ENCODE assay signal across 8 cellular contexts in the genomic region with DNA sequence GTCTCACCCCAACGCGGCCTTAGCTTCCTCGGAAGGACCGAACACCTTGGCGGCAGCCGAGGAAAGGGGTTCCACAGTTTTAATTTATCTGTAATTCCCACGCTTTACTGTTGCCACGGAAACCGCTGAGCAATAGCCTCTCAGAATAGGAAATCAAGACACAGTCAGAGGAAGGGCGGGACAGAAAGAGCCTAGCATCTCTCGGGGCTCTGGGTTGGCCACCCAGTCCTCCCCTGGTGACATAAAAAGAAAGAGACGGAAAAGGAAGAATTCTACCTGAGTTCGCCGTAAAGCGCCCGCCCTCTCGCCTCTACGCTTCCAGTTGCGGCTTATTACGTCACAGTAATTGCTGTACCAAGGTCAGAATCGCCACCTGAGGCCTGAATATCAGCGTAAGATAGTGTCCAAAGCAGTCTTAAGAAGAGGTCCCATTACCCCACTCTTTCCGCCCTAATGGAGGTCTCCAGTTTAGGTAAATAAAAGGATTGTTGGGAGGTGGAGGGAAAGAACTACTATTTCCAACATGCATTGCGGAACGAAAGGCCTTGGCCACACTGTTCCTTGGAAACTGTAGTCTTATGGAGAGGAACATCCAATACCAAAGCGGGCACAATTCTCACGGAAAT. TPM values are rescaled to one million over a fixed set of nuclear protein-coding genes. Genes with fewer than 3 reads are reported as not detected.
DNase-seq lines count a peak whose midpoint lies in the region; ATAC-seq and TF ChIP-seq lines count a peak whose summit lies in the region.

No MANE protein-coding gene starts in this region.

- no peaks in the 10 kb centered on the region for H3K9me3 ChIP-seq in DND-41 (ENCODE audit: insufficient read depth, low read length, severe bottlenecking)

- H3K9me3 Mint-ChIP-seq in activated T-helper 17 cell treated with anti-CD3 and anti-CD28 coated beads, Interleukin-2, amount 50 U/mL, for 72 hours, result no peaks in the 10 kb centered on the region
- no peaks in the 10 kb centered on the region for H3K9me3 Mint-ChIP-seq in natural killer cell

- peak overlapping the region; percentile 68 to 88 for H3K4me3 ChIP-seq in DND-41 (ENCODE audit: low read depth in 1 of 2, low read length in 2 of 2)
- peak overlapping the region; percentile 84 for H3K4me3 ChIP-seq in LNCaP clone FGC (ENCODE audit: low read depth, low read length)
- peak overlapping the region; percentile 84 for H3K4me3 ChIP-seq in fibroblast of pulmonary artery (replicated peaks; ENCODE audit: low read depth, low read length)

- H3K27me3 Mint-ChIP-seq in activated T-helper 17 cell treated with anti-CD3 and anti-CD28 coated beads, Interleukin-2, amount 50 U/mL, for 72 hours, result no peaks in the 10 kb centered on the region
- no peaks in the 10 kb centered on the region for H3K27me3 Mint-ChIP-seq in natural killer cell (ENCODE audit: low read depth in 2 of 2)

- peaks cover 6% of the 10 kb centered on the region; the same call in 1 of the 2 replicates for H3K36me3 ChIP-seq in DND-41 (ENCODE audit: insufficient read depth, low read length)

- ATAC-seq in DND-41 (ENCODE audit: insufficient read depth, low read depth) (peak; percentile 81), natural killer cell (peak; percentile 75 to 88 (median 76))
- ATAC-seq in activated T-helper 17 cell treated with anti-CD3 and anti-CD28 coated beads, Interleukin-2, amount 50 U/mL, for 72 hours (replicated peaks), result peak; percentile 85

- DNase-seq in DND-41 (peak; percentile 89), H4 (ENCODE audit: low spot score) (peak; percentile 95), LNCaP clone FGC (ENCODE audit: low read depth) (peak; percentile 90), RPMI7951 (ENCODE audit: low read depth) (peak; percentile 91), fibroblast of pulmonary artery (ENCODE audit: low read depth) (peak; percentile 96), natural killer cell (peak; percentile 82)
- DNase-seq in stimulated activated naive CD4-positive, alpha-beta T cell (lab: John Stamatoyannopoulos, UW), result peak; percentile 73 to 94 (median 90)

- H3K27me3 ChIP-seq in DND-41 (ENCODE audit: insufficient read depth, low read length, poor library complexity), result no peaks in the 10 kb centered on the region

- H3K27ac Mint-ChIP-seq in activated T-helper 17 cell treated with anti-CD3 and anti-CD28 coated beads, Interleukin-2, amount 50 U/mL, for 72 hours, result no peak overlapping the region
- no peak overlapping the region for H3K27ac Mint-ChIP-seq in natural killer cell

- H2AFZ ChIP-seq in DND-41 (ENCODE audit: low read depth, low read length), result peak overlapping the region; percentile 86

- peaks cover 25% of the 10 kb centered on the region for H3K36me3 Mint-ChIP-seq in activated T-helper 17 cell treated with anti-CD3 and anti-CD28 coated beads, Interleukin-2, amount 50 U/mL, for 72 hours (ENCODE audit: low read depth)
- no peaks in the 10 kb centered on the region for H3K36me3 Mint-ChIP-seq in natural killer cell

- TF ChIP-seq CTCF in DND-41 (IDR thresholded peaks at IDR 0.05; ENCODE audit: borderline replicate concordance, extremely low read depth, low read length, poor library complexity, severe bottlenecking), result no peak
- no peak for TF ChIP-seq CTCF in LNCaP clone FGC (IDR thresholded peaks at IDR 0.05; ENCODE audit: control insufficient read depth, extremely low read depth, insufficient read depth)
- TF ChIP-seq CTCF in fibroblast of pulmonary artery (IDR thresholded peaks at IDR 0.05; ENCODE audit: low read length, missing control alignments), result no peak
- TF ChIP-seq CTCF in natural killer cell (IDR thresholded peaks at IDR 0.05), result no peak

- H3K27ac ChIP-seq in DND-41 (ENCODE audit: low read length), result peak overlapping the region; percentile 97

- peak overlapping the region; percentile 95 for H3K4me2 ChIP-seq in DND-41 (ENCODE audit: insufficient read depth, low read length)

- no peaks in the 10 kb centered on the region for H4K20me1 ChIP-seq in DND-41 (ENCODE audit: insufficient read depth, low read length)

- peaks cover 16% of the 10 kb centered on the region for H3K4me1 Mint-ChIP-seq in activated T-helper 17 cell treated with anti-CD3 and anti-CD28 coated beads, Interleukin-2, amount 50 U/mL, for 72 hours
- peaks cover 13 to 18% of the 10 kb centered on the region in 2 donors for H3K4me1 Mint-ChIP-seq in natural killer cell

- peaks cover 63% of the 10 kb centered on the region for H3K79me2 ChIP-seq in DND-41 (ENCODE audit: insufficient read depth, low read length)

- intact Hi-C loops in natural killer cell (cut with micrococcal nuclease), result loop anchor here (5.0 to 10.0 kb wide), 4 partner anchors 42 to 312 kb away; a partner anchor contains a TSS

- H3K4me3 Mint-ChIP-seq in activated T-helper 17 cell treated with anti-CD3 and anti-CD28 coated beads, Interleukin-2, amount 50 U/mL, for 72 hours, result no peak overlapping the region
- no peak overlapping the region for H3K4me3 Mint-ChIP-seq in natural killer cell

- peaks cover 38% of the 10 kb centered on the region for H3K4me1 ChIP-seq in DND-41 (ENCODE audit: insufficient read depth, low read length)

- peak overlapping the region; percentile 86 for H3K9ac ChIP-seq in DND-41 (ENCODE audit: low read depth, low read length)

RNA-seq across cellular contexts. Expression of a gene that starts 0.8 kb away (rescaled TPM):
- 38.1 and 40.8 TPM in 2 replicates for total RNA-seq in H4 (2014; rRNA removed; shearing (Covaris generic))
- total RNA-seq in RPMI7951 (2014; rRNA removed; shearing (Covaris generic)), result 44.7 and 52.4 TPM in 2 replicates
- 10 to 100 TPM; 47.2 to 83.1 TPM for total RNA-seq in activated T-helper 17 cell treated with anti-CD3 and anti-CD28 coated beads, Interleukin-2, amount 50 U/mL, for 72 hours
- 10 to 100 TPM; 63.3 to 74.8 (median 67.0) TPM for total RNA-seq in natural killer cell

RNA-seq across cellular contexts. Expression of a gene that starts 41.4 kb away (rescaled TPM):
- total RNA-seq in H4 (2014; rRNA removed; shearing (Covaris generic)), result 1.7 and 2.4 TPM in 2 replicates
- total RNA-seq in RPMI7951 (2014; rRNA removed; shearing (Covaris generic)), result 3.4 and 4.9 TPM in 2 replicates
- 10 to 100 TPM in 1 of 2 donors, 1 to 10 TPM in 1; 9.5 to 28.4 TPM for total RNA-seq in activated T-helper 17 cell treated with anti-CD3 and anti-CD28 coated beads, Interleukin-2, amount 50 U/mL, for 72 hours
- total RNA-seq in natural killer cell, result 10 to 100 TPM; 22.0 to 27.4 (median 22.4) TPM

RNA-seq across cellular contexts. Expression of a gene that starts 45.1 kb away (rescaled TPM):
- 16.7 and 28.4 TPM in 2 replicates for total RNA-seq in H4 (2014; rRNA removed; shearing (Covaris generic))
- total RNA-seq in RPMI7951 (2014; rRNA removed; shearing (Covaris generic)), result 34.2 and 34.6 TPM in 2 replicates
- total RNA-seq in activated T-helper 17 cell treated with anti-CD3 and anti-CD28 coated beads, Interleukin-2, amount 50 U/mL, for 72 hours, result 10 to 100 TPM; 80.3 to 93.4 TPM
- total RNA-seq in natural killer cell, result 1 to 10 TPM; 5.7 to 9.9 (median 8.6) TPM

RNA-seq across cellular contexts. Expression of a gene that starts 58.2 kb away (rescaled TPM):
- total RNA-seq in H4 (2014; rRNA removed; shearing (Covaris generic)), result not detected in 2 replicates
- not detected in 2 replicates for total RNA-seq in RPMI7951 (2014; rRNA removed; shearing (Covaris generic))
- total RNA-seq in activated T-helper 17 cell treated with anti-CD3 and anti-CD28 coated beads, Interleukin-2, amount 50 U/mL, for 72 hours, result 1 to 10 TPM in 1 of 2 donors, not detected in 1; 1.1 TPM
- 1 to 10 TPM in 1 of 3 donors, under 1 TPM in 1, not detected in 1; 0.64 to 1.5 TPM for total RNA-seq in natural killer cell

Comparison
In these comparisons a context has a peak if more than half of its experiments do, and no peak if none do; other contexts are left out.
1. Peak in every context shown above with its lines: DNase-seq, ATAC-seq, H3K4me3 ChIP-seq and H3K27ac ChIP-seq.